15 cellular contexts compared by ENCODE assay signal in the genomic region with DNA sequence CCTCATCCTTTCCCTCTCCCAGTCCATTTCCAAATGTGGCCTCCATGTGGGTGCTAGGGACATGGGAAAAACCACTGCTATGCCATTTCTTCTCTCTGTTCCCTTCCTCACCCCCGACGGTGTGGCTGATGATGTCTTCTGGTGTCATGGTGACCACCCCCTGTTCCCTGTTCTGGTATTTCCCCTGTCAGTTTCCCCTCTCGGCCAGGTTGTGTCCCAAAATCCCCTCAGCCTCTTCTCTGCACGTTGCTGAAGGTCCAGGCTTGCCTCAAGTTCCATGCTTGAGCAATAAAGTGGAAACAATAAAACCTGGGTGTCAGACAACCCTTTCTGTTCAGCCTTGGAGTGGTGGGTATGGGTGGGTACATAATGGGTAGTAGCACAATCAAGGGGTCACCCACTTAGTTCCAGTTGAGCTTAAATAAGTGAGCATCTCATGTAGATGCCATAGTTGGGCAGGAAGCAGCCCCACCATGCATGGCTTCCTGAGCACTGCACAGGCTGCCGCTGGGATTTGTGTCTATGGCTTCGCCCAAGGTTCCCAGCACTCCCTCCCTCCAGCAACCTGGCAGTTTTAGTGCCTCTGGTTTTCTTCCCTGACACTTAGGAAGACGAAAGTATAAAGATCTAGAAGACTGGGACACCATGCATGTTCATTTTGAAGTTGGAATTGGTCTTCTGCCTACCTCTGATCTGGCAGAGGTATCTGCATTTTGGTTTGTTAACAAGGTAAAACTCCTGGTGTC. TPM values are rescaled to one million over a fixed set of nuclear protein-coding genes. Genes with fewer than 3 reads are reported as not detected.
DNase-seq lines count a peak whose midpoint lies in the region; ATAC-seq and TF ChIP-seq lines count a peak whose summit lies in the region.
"Had no signal": no experiment of that assay in that cellular context is flagged by ENCODE, and none has a peak within 500 bp of the region (broad histone marks: within the 10 kb centered on the region; RNA-seq: fewer than 3 reads in every experiment).

No MANE protein-coding gene starts in this region.

- no peak for ATAC-seq in GM18519 (IDR thresholded peaks at IDR 0.05; ENCODE audit: low FRiP score, unreplicated experiment)

- no peaks in the 10 kb centered on the region for H3K27me3 ChIP-seq in BLaER1 treated with 17β-estradiol and CSF1 and Interleukin-3, amounts not matched to agents 10 nM and 100 nM
- H3K27me3 ChIP-seq in brain microvascular endothelial cell (replicated peaks): no peaks in the 10 kb centered on the region

- peak overlapping the region; percentile 38 for H3K4me3 Mint-ChIP-seq in neural crest cell
- H3K4me3 Mint-ChIP-seq: activated T-helper 1 cell treated with anti-CD3 and anti-CD28 coated beads, Interleukin-12 subunit alpha, Interleukin-12 subunit beta, Interleukin-2, Interleukin-4 antibody, amounts not matched to agents 30 ng/mL and 10 ng/mL and 1 ng/mL, durations not matched to agents 14 hours and 24 hours and 36 hours; immature natural killer cell had no signal

- peak overlapping the region in 6 of 11 experiments; percentile 2 to 43 (median 27); a peak in 7 of 22 replicates for H3K4me2 ChIP-seq in BLaER1 treated with 17β-estradiol and CSF1 and Interleukin-3, amounts not matched to agents 10 nM and 100 nM

- H3K9ac ChIP-seq in BLaER1 treated with 17β-estradiol and CSF1 and Interleukin-3, amounts not matched to agents 10 nM and 100 nM: peak overlapping the region in 1 of 11 experiments; percentile 12; a peak in 1 of 22 replicates

- H3K36me3 ChIP-seq in BLaER1 treated with 17β-estradiol and CSF1 and Interleukin-3, amounts not matched to agents 10 nM and 100 nM: peaks cover 64 to 83% (median 76%) of the 10 kb centered on the region in 11 experiments
- peaks cover 47% of the 10 kb centered on the region for H3K36me3 ChIP-seq in brain microvascular endothelial cell (replicated peaks)

- H3K4me1 Mint-ChIP-seq in neural crest cell: no peaks in the 10 kb centered on the region

- no peaks in the 10 kb centered on the region for H3K9me3 ChIP-seq in BLaER1 treated with 17β-estradiol and CSF1 and Interleukin-3, amounts not matched to agents 10 nM and 100 nM (replicated peaks in 1 of 11)

- no peak overlapping the region for H3K27ac Mint-ChIP-seq in neural crest cell (ENCODE audit: unreplicated experiment)
- H3K27ac Mint-ChIP-seq: activated T-helper 1 cell treated with anti-CD3 and anti-CD28 coated beads, Interleukin-12 subunit alpha, Interleukin-12 subunit beta, Interleukin-2, Interleukin-4 antibody, amounts not matched to agents 30 ng/mL and 10 ng/mL and 1 ng/mL, durations not matched to agents 14 hours and 24 hours and 36 hours had no signal

- H3K9me3 Mint-ChIP-seq in neural crest cell: no peaks in the 10 kb centered on the region
- H3K9me3 Mint-ChIP-seq: activated T-helper 1 cell treated with anti-CD3 and anti-CD28 coated beads, Interleukin-12 subunit alpha, Interleukin-12 subunit beta, Interleukin-2, Interleukin-4 antibody, amounts not matched to agents 30 ng/mL and 10 ng/mL and 1 ng/mL, durations not matched to agents 14 hours and 24 hours and 36 hours; immature natural killer cell had no signal

- DNase-seq in GM13977 (ENCODE audit: low spot score) (peak; percentile 53), brain microvascular endothelial cell (no peak), neural crest cell (ENCODE audit: low read depth, low spot score) (no peak), NCI-H146 (lab: John Stamatoyannopoulos, UW) (no peak)
- no peak for DNase-seq in activated CD8-positive, alpha-beta memory T cell treated with anti-CD3 and anti-CD28 coated beads, Interleukin-2, amount 50 U/mL, for 4 hours
- DNase-seq: effector CD8-positive, alpha-beta T cell; immature natural killer cell; MV-4-11; T-helper 2 cell had no signal

- peaks cover 16% of the 10 kb centered on the region for H3K36me3 Mint-ChIP-seq in neural crest cell (ENCODE audit: low read depth)

- H3K4me3 ChIP-seq in BLaER1 treated with 17β-estradiol and CSF1 and Interleukin-3, amounts not matched to agents 10 nM and 100 nM: no peak overlapping the region
- no peak overlapping the region for H3K4me3 ChIP-seq in brain microvascular endothelial cell (ENCODE audit: low read depth, low read length)

- H3K27me3 Mint-ChIP-seq in neural crest cell (ENCODE audit: low read depth): no peaks in the 10 kb centered on the region

- no peak for TF ChIP-seq CTCF in GM13977 (IDR thresholded peaks at IDR 0.05; ENCODE audit: extremely low read depth, insufficient read depth, missing control alignments)
- no peak for TF ChIP-seq CTCF in brain microvascular endothelial cell (IDR thresholded peaks at IDR 0.05; ENCODE audit: low read depth, low read length, missing control alignments)
- no peak for TF ChIP-seq CTCF in neural crest cell (conservative IDR thresholded peaks at IDR 0.05)

- in situ Hi-C loops in GM13977 (cut with MboI; ENCODE audit: low pct_unique_long_range_greater_than_20kb, low sequenced_read_pairs, unreplicated experiment) (no loop called here), brain microvascular endothelial cell (cut with HindIII; ENCODE audit: low pct_ligation_motif_present, low sequenced_read_pairs) (no loop called here)

- H3K27ac ChIP-seq in BLaER1 treated with 17β-estradiol and CSF1 and Interleukin-3, amounts not matched to agents 10 nM and 100 nM: no peak overlapping the region
- H3K27ac ChIP-seq in brain microvascular endothelial cell: peak overlapping the region; percentile 29
- H3K27ac ChIP-seq: C4-2B had no signal

- peaks cover 0 to 16% (median 9%) of the 10 kb centered on the region in 10 experiments; a peak in 12 of 20 replicates for H3K4me1 ChIP-seq in BLaER1 treated with 17β-estradiol and CSF1 and Interleukin-3, amounts not matched to agents 10 nM and 100 nM

- peaks cover 0 to 71% (median 38%) of the 10 kb centered on the region in 11 experiments; a peak in 15 of 22 replicates for H4K20me1 ChIP-seq in BLaER1 treated with 17β-estradiol and CSF1 and Interleukin-3, amounts not matched to agents 10 nM and 100 nM

RNA-seq across cellular contexts. Expression of a gene that starts 8.7 kb away (rescaled TPM):
- total RNA-seq in neural crest cell: 38.8 and 43.5 TPM in 2 replicates

RNA-seq across cellular contexts. Expression of a gene that starts 9.0 kb away (rescaled TPM):
- 102 and 113 TPM in 2 replicates for total RNA-seq in neural crest cell

RNA-seq across cellular contexts. Expression of a gene that starts 31.0 kb away (rescaled TPM):
- not detected in 2 replicates for total RNA-seq in neural crest cell
- total RNA-seq: activated T-helper 1 cell treated with anti-CD3 and anti-CD28 coated beads, Interleukin-12 subunit alpha, Interleukin-12 subunit beta, Interleukin-2, Interleukin-4 antibody, amounts not matched to agents 30 ng/mL and 10 ng/mL and 1 ng/mL, durations not matched to agents 14 hours and 24 hours and 36 hours had no signal

RNA-seq across cellular contexts. Expression of a gene that starts 53.0 kb away (rescaled TPM):
- 0.25 TPM in 1 of 2 replicates, not detected in the other for total RNA-seq in neural crest cell
- total RNA-seq: activated T-helper 1 cell treated with anti-CD3 and anti-CD28 coated beads, Interleukin-12 subunit alpha, Interleukin-12 subunit beta, Interleukin-2, Interleukin-4 antibody, amounts not matched to agents 30 ng/mL and 10 ng/mL and 1 ng/mL, durations not matched to agents 14 hours and 24 hours and 36 hours; omental fat pad; temporal lobe had no signal
